Comparison of ENCODE assay signal across 23 cellular contexts in genomic region chr4:76539979-76540378, GRCh38.
DNase-seq lines count a peak whose midpoint lies in the region; ATAC-seq and TF ChIP-seq lines count a peak whose summit lies in the region.
"Had no signal": no experiment of that assay in that cellular context is flagged by ENCODE, and none has a peak within 500 bp of the region (broad histone marks: within the 10 kb centered on the region; RNA-seq: fewer than 3 reads in every experiment).

No MANE protein-coding gene starts in this region.

- no peak overlapping the region for H4K8ac ChIP-seq in H9 (replicated peaks; ENCODE audit: insufficient read length, low read depth, low read length)

- H2BK15ac ChIP-seq in H9 (ENCODE audit: low read depth, low read length), result no peak overlapping the region

- H2AFZ ChIP-seq in H9 (ENCODE audit: low read length), result no peak overlapping the region

- H3K4me2 ChIP-seq in H9 (ENCODE audit: insufficient read depth, insufficient read length, low read length), result no peak overlapping the region

- no peak overlapping the region for H3K4me3 Mint-ChIP-seq in H9
- H3K4me3 Mint-ChIP-seq: CD4-positive, CD25-positive, alpha-beta regulatory T cell had no signal

- H4K5ac ChIP-seq in H9 (ENCODE audit: insufficient read length, low read depth, low read length), result no peak overlapping the region

- no peak overlapping the region for H3K9ac ChIP-seq in H9 (ENCODE audit: extremely low read depth, insufficient read length, low read length)

- no peaks in the 10 kb centered on the region for H3K36me3 ChIP-seq in tibial artery
- H3K36me3 ChIP-seq: neutrophil, thoracic aorta had no signal

- H3K4me3 ChIP-seq in tibial artery, result no peak overlapping the region
- H3K4me3 ChIP-seq: dorsolateral prefrontal cortex, GM12878, lung, thoracic aorta had no signal

- no peak overlapping the region for H2BK20ac ChIP-seq in H9 (ENCODE audit: low read depth, low read length, poor library complexity, severe bottlenecking)

- ATAC-seq in HG03457 (IDR thresholded peaks at IDR 0.05; ENCODE audit: unreplicated experiment), result no peak
- ATAC-seq: GM12878, HCT116, sciatic nerve had no signal

- peaks cover 29 to 33% of the 10 kb centered on the region in 2 experiments for H3K4me1 Mint-ChIP-seq in H9

- no peaks in the 10 kb centered on the region for H4K20me1 ChIP-seq in H9 (ENCODE audit: control insufficient read depth, insufficient read depth, insufficient read length)

- H3K27me3 ChIP-seq in H9 (ENCODE audit: insufficient read depth, low read length), result no peaks in the 10 kb centered on the region
- no peaks in the 10 kb centered on the region for H3K27me3 ChIP-seq in tibial artery
- H3K27me3 ChIP-seq: dorsolateral prefrontal cortex had no signal

- H3K56ac ChIP-seq in H9 (ENCODE audit: insufficient read length, low read depth, low read length), result no peak overlapping the region

- no peaks in the 10 kb centered on the region for H3K79me1 ChIP-seq in H9 (ENCODE audit: insufficient read depth, low read depth, low read length, poor library complexity, severe bottlenecking)

- H2AK5ac ChIP-seq in H9 (ENCODE audit: insufficient read length, low read length), result no peak overlapping the region

- H3K27ac Mint-ChIP-seq in H9, result peak overlapping the region in 2 of 3 experiments; percentile 41 to 60; a peak in 4 of 7 replicates
- H3K27ac Mint-ChIP-seq: CD4-positive, CD25-positive, alpha-beta regulatory T cell had no signal

- DNase-seq in H9 (no peak), amniotic epithelial cell (ENCODE audit: low read depth) (peak; percentile 63), iPS-NIHi7 (ENCODE audit: extremely low spot score) (peak; percentile 41), tibial artery (no peak), NCI-H748 (lab: John Stamatoyannopoulos, UW; ENCODE audit: unreplicated experiment) (no peak)
- no peak for DNase-seq in stimulated activated CD4-positive, alpha-beta T cell treated with anti-CD3 and anti-CD28 coated beads, Interleukin-4, amount 100 ng/mL, for 1 hour
- DNase-seq: activated CD4-positive, alpha-beta T cell treated with anti-CD3 and anti-CD28 coated beads for 1 hour; activated gamma-delta T cell; aorta; CD4-positive, CD25-positive, alpha-beta regulatory T cell; dorsolateral prefrontal cortex; NCI-H1092; NCI-H2171 treated with DMSO at 0.1 percent for 48 hours; RPMI8226; stimulated activated CD4-positive, alpha-beta T cell treated with anti-CD3 and anti-CD28 coated beads, Interleukin-4, amount 100 ng/mL, for 24 hours; T-helper 1 cell had no signal

- H3K23me2 ChIP-seq in H9 (ENCODE audit: insufficient read length, low read depth, low read length, poor library complexity, severe bottlenecking), result no peaks in the 10 kb centered on the region

- H3K79me2 ChIP-seq in H9 (ENCODE audit: insufficient read depth, low read length), result no peaks in the 10 kb centered on the region

- no peaks in the 10 kb centered on the region for H3K9me3 ChIP-seq in H9 (ENCODE audit: control insufficient read depth, low read depth, low read length)
- H3K9me3 ChIP-seq in tibial artery, result no peaks in the 10 kb centered on the region
- H3K9me3 ChIP-seq: neutrophil, thoracic aorta had no signal

- H2BK120ac ChIP-seq in H9 (ENCODE audit: low read depth, low read length, poor library complexity, severe bottlenecking), result no peak overlapping the region

- no peak overlapping the region for H3K14ac ChIP-seq in H9 (ENCODE audit: insufficient read depth, low read length)

- no peak overlapping the region for H3K18ac ChIP-seq in H9 (ENCODE audit: insufficient read length, low read depth, low read length)

- no peak for TF ChIP-seq CTCF in H9 (conservative IDR thresholded peaks at IDR 0.05)
- TF ChIP-seq CTCF in tibial artery (IDR thresholded peaks at IDR 0.05), result no peak

- no CpG with 5 or more reads among the region's 6 CpGs for WGBS in H9 (ENCODE audit: extremely low coverage, insufficient read length, low lambda C conversion rate)

- H2BK12ac ChIP-seq in H9 (ENCODE audit: insufficient read length, low read depth, low read length), result no peak overlapping the region

- H3K4me1 ChIP-seq in H9 (ENCODE audit: insufficient read depth, low read length) (peaks cover 7% of the 10 kb centered on the region; the same call in 1 of the 2 replicates), tibial artery (peaks cover 0 to 11% (median 5%) of the 10 kb centered on the region in 4 donors)

- H3K27ac ChIP-seq in H9 (ENCODE audit: insufficient read length, low read depth, low read length) (no peak overlapping the region), tibial artery (peak overlapping the region; percentile 21 to 34)
- H3K27ac ChIP-seq: dorsolateral prefrontal cortex, neutrophil, thoracic aorta had no signal

- H3K9me3 Mint-ChIP-seq in H9, result 0 out of 5 replicates have a peak, but pooled peaks cover 0 to 2% of the 10 kb centered on the region in 2 experiments

- no peak overlapping the region for H2BK5ac ChIP-seq in H9 (ENCODE audit: insufficient read length, low read length)

- no peak overlapping the region for H4K91ac ChIP-seq in H9 (ENCODE audit: insufficient read length, low read depth, low read length)

- H3K23ac ChIP-seq in H9 (ENCODE audit: insufficient read length, low read depth, low read length), result no peak overlapping the region

- peaks cover 0 to 9% (median 5%) of the 10 kb centered on the region in 3 experiments; a peak in 4 of 7 replicates for H3K36me3 Mint-ChIP-seq in H9 (ENCODE audit: insufficient read depth in 1 of 3, low read depth in 3 of 3)
- H3K36me3 Mint-ChIP-seq: CD4-positive, CD25-positive, alpha-beta regulatory T cell had no signal

- no peak overlapping the region for H3K4ac ChIP-seq in H9 (ENCODE audit: low read depth, low read length)

- H3T11ph ChIP-seq in H9 (ENCODE audit: low read length), result no peak overlapping the region

- intact Hi-C loops in tibial artery (cut with DNase I; ENCODE audit: low total_unique reads), result no loop called here

- no peaks in the 10 kb centered on the region for H3K27me3 Mint-ChIP-seq in H9 (ENCODE audit: low read depth)

Comparison
In these comparisons a context has a peak if more than half of its experiments do, and no peak if none do; other contexts are left out.
1. DNase-seq: peak in amniotic epithelial cell (single experiment) and iPS-NIHi7 (single experiment); none in H9 (single experiment), tibial artery (0 of 2), stimulated activated CD4-positive, alpha-beta T cell treated with anti-CD3 and anti-CD28 coated beads, Interleukin-4, amount 100 ng/mL, for 1 hour (single experiment) and NCI-H748 (single experiment).